ENCODE assay signal across 10 cellular contexts in the genomic region with DNA sequence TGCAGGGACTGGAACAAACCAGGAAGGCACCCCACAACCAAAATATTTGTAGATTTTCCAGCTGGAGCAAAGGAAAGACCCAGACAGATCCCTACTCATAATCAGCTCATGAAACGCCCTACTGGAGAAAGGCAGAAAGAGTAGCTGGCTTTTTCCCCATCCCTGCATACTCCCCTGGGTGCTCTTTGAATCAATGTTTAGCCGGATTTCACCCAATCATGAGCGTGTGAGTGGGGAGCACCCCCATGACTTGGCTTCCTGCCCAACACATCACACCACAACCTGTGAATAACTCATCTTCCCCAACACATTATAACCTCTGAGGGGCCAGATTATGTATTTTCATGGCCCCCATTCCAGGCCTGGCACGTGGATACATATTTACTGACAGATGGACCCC. TPM values are rescaled to one million over a fixed set of nuclear protein-coding genes. Genes with fewer than 3 reads are reported as not detected.
A peak's percentile ranks its signal among the peaks of the same experiment; 100 is the strongest.
DNase-seq lines count a peak whose midpoint lies in the region; ATAC-seq and TF ChIP-seq lines count a peak whose summit lies in the region.
"Had no signal": no experiment of that assay in that cellular context is flagged by ENCODE, and none has a peak within 500 bp of the region (broad histone marks: within the 10 kb centered on the region; RNA-seq: fewer than 3 reads in every experiment).

No MANE protein-coding gene starts in this region.

- DNase-seq in NCI-H524 treated with DMSO at 0.1 percent for 48 hours (lab: John Stamatoyannopoulos, UW) (peak; percentile 87), GM19240 (ENCODE audit: insufficient read length, low spot score) (no peak), GF-D8 (lab: John Stamatoyannopoulos, UW) (no peak), Kasumi-1 (lab: John Stamatoyannopoulos, UW) (no peak)
- DNase-seq in stimulated activated CD4-positive, alpha-beta T cell treated with anti-CD3 and anti-CD28 coated beads, Interleukin-15, amount 100 ng/mL, for 48 hours (ENCODE audit: low read depth in 2 of 2), result peak; percentile 54 to 59
- DNase-seq: DMS79 treated with DMSO at 0.1 percent for 48 hours, NCI-H226 had no signal

- H4K20me1 ChIP-seq in DOHH2 (ENCODE audit: control insufficient read depth, insufficient read depth, low read depth, low read length), result no peaks in the 10 kb centered on the region

- no peak for TF ChIP-seq CTCF in DOHH2 (IDR thresholded peaks at IDR 0.05; ENCODE audit: low read depth, low read length, poor library complexity, severe bottlenecking)

- peaks cover 42% of the 10 kb centered on the region for H3K4me1 ChIP-seq in DOHH2 (ENCODE audit: control insufficient read depth, low read length)

- peak overlapping the region; percentile 80; the same call in 1 of the 2 replicates for H3K27ac ChIP-seq in DOHH2 (ENCODE audit: low read depth, low read length)

- no peaks in the 10 kb centered on the region for H3K9me3 Mint-ChIP-seq in activated T-helper 17 cell treated with anti-CD3 and anti-CD28 coated beads, Interleukin-2, amount 50 U/mL, for 72 hours

- H3K4me1 Mint-ChIP-seq in activated T-helper 17 cell treated with anti-CD3 and anti-CD28 coated beads, Interleukin-2, amount 50 U/mL, for 72 hours, result peaks cover 50% of the 10 kb centered on the region

- H3K9me3 ChIP-seq in DOHH2 (ENCODE audit: control insufficient read depth, insufficient read depth, low read length), result no peaks in the 10 kb centered on the region

- H3K4me3 Mint-ChIP-seq in activated T-helper 17 cell treated with anti-CD3 and anti-CD28 coated beads, Interleukin-2, amount 50 U/mL, for 72 hours, result peak overlapping the region; percentile 91

- no peaks in the 10 kb centered on the region for H3K79me2 ChIP-seq in DOHH2 (ENCODE audit: control insufficient read depth, low read length)

- H3K9me2 ChIP-seq in DOHH2 (replicated peaks; ENCODE audit: control insufficient read depth, low read length), result no peaks in the 10 kb centered on the region

- peak overlapping the region; percentile 94 for H3K4me2 ChIP-seq in DOHH2 (ENCODE audit: low read length)

- H3K27me3 ChIP-seq in DOHH2 (ENCODE audit: control insufficient read depth, low read length), result no peaks in the 10 kb centered on the region

- H3K36me3 Mint-ChIP-seq in activated T-helper 17 cell treated with anti-CD3 and anti-CD28 coated beads, Interleukin-2, amount 50 U/mL, for 72 hours (ENCODE audit: low read depth), result no peaks in the 10 kb centered on the region

- H3K27ac Mint-ChIP-seq in activated T-helper 17 cell treated with anti-CD3 and anti-CD28 coated beads, Interleukin-2, amount 50 U/mL, for 72 hours, result peak overlapping the region; percentile 73

- H3K27me3 Mint-ChIP-seq in activated T-helper 17 cell treated with anti-CD3 and anti-CD28 coated beads, Interleukin-2, amount 50 U/mL, for 72 hours, result no peaks in the 10 kb centered on the region

- H3K36me3 ChIP-seq in DOHH2 (ENCODE audit: control insufficient read depth, low read length), result no peaks in the 10 kb centered on the region

- ATAC-seq in activated T-helper 17 cell treated with anti-CD3 and anti-CD28 coated beads, Interleukin-2, amount 50 U/mL, for 72 hours (replicated peaks), result peak; percentile 67
- ATAC-seq in HG02973 (IDR thresholded peaks at IDR 0.05; ENCODE audit: unreplicated experiment), result no peak

- H3K4me3 ChIP-seq in DOHH2 (ENCODE audit: low read length), result peak overlapping the region; percentile 70

- H3F3A ChIP-seq in DOHH2 (ENCODE audit: control insufficient read depth, insufficient read depth), result 0 out of 2 replicates have a peak, but pooled peaks cover 6% of the 10 kb centered on the region

RNA-seq across cellular contexts. Expression of a gene that starts 35.1 kb away (rescaled TPM):
- total RNA-seq in activated T-helper 17 cell treated with anti-CD3 and anti-CD28 coated beads, Interleukin-2, amount 50 U/mL, for 72 hours, result 1 to 10 TPM in 1 of 2 donors, under 1 TPM in 1; 0.17 to 1.1 TPM

Comparison
In these comparisons a context has a peak if more than half of its experiments do, and no peak if none do; other contexts are left out.
1. DNase-seq: peak in NCI-H524 treated with DMSO at 0.1 percent for 48 hours (single experiment) and stimulated activated CD4-positive, alpha-beta T cell treated with anti-CD3 and anti-CD28 coated beads, Interleukin-15, amount 100 ng/mL, for 48 hours (2 of 2); none in GM19240 (single experiment), GF-D8 (single experiment) and Kasumi-1 (0 of 2).